17 cellular contexts compared by ENCODE assay signal in the genomic region with DNA sequence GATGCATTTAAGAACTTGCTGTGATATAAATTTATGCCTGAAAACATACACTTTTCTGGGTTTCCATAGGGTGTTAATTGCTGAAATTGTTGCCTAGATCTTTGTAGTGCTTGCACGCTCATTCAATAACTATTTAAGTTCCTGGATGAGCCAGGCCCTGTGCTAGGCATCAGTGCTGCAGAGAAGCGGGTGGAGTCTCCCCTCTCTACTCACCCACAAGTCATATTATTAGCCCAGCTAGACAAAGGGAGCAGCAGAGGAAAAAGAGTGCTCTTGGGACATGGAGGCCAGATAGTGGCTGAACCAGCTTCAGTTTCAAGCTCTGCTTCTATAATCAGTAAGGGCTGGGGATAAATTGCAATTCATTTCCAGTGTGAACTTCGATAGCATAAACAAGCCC.
"Had no signal": no experiment of that assay in that cellular context is flagged by ENCODE, and none has a peak within 500 bp of the region (broad histone marks: within the 10 kb centered on the region; RNA-seq: fewer than 3 reads in every experiment).

No MANE protein-coding gene starts in this region.

- ATAC-seq: activated CD8-positive, alpha-beta T cell treated with anti-CD3 and anti-CD28 coated beads, Interleukin-2, amount 10 ng/mL, durations not matched to agents 7 days and 5 days; activated T-cell treated with anti-CD3 and anti-CD28 coated beads, Interleukin-2, amount 50 U/mL, for 72 hours; gastroesophageal sphincter; left ventricle myocardium superior; psoas muscle; right lobe of liver; stimulated activated naive CD8-positive, alpha-beta T cell treated with anti-CD3 and anti-CD28 coated beads, Interleukin-15, amount 100 ng/mL, for 72 hours had no signal

- H3K27me3 ChIP-seq: gastroesophageal sphincter, right lobe of liver had no signal

- H3K9me3 ChIP-seq: gastroesophageal sphincter, psoas muscle, right lobe of liver had no signal

- H3K36me3 ChIP-seq: gastroesophageal sphincter, right lobe of liver had no signal

- FAIRE-seq: TTC549 had no signal

- H3K27ac ChIP-seq: gastroesophageal sphincter, psoas muscle, right lobe of liver had no signal

- H3K4me3 ChIP-seq: gastroesophageal sphincter, psoas muscle, right lobe of liver had no signal

- H3K4me1 ChIP-seq: gastroesophageal sphincter, psoas muscle, right lobe of liver had no signal

- DNase-seq: activated CD4-positive, alpha-beta T cell treated with anti-CD3 and anti-CD28 coated beads, Interleukin-2, amount 10 ng/mL, durations not matched to agents 24 days and 14 days; activated CD4-positive, CD25-positive, alpha-beta regulatory T cell; activated CD8-positive, alpha-beta memory T cell treated with anti-CD3 and anti-CD28 coated beads, Interleukin-2, amount 50 U/mL, for 4 hours; activated CD8-positive, alpha-beta T cell treated with anti-CD3 and anti-CD28 coated beads, Interleukin-2, amount 10 ng/mL, durations not matched to agents 7 days and 5 days; activated gamma-delta T cell treated with Interleukin-2 at 50 U/mL for 16 hours; activated naive CD8-positive, alpha-beta T cell treated with anti-CD3 and anti-CD28 coated beads, Interleukin-2, amount 10 ng/mL, durations not matched to agents 7 days and 5 days; activated T-cell treated with anti-CD3 and anti-CD28 coated beads, Interleukin-2, amount 50 U/mL, for 72 hours; cerebellar nuclear complex; effector CD8-positive, alpha-beta T cell; islet precursor cell; left ventricle myocardium superior; mesenchymal stem cell; psoas muscle; right lobe of liver; stimulated activated naive CD8-positive, alpha-beta T cell treated with anti-CD3 and anti-CD28 coated beads, Interleukin-15, amount 100 ng/mL, for 72 hours had no signal
